ENCODE assay signal across 9 cellular contexts in the genomic region with DNA sequence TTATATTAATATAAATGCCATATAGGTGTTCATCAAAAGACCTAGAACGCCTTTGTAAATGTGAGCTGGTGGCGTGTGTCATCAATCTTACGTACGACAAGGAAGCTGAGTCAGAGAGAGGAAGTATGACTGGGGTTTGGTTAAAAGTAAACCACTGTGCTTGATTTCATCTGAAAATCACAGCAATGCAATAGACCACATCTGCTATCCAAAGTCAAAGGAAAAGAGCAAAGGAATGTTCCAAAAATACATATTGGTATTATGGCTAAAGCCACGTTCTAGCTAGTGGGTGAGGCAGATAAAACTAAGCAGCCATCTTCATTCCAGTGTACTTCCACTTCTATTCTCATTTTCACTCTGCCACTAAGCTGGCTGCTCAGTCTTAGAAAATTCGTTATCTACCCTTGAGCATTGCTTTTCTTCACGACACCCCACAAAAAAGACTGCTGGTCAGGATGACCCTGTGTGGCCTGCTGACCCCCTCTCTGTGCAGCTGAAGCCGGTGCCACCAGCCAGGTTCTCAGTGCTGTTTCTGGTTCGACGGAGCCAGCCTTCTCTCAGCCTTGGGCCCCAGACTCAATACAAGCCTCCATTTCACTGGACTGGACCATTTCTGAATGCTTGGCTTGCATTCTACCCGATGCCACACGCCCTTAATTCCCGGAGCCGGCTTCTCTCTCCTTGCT.
DNase-seq lines count a peak whose midpoint lies in the region; FAIRE-seq and TF ChIP-seq lines count a peak whose summit lies in the region.
"Had no signal": no experiment of that assay in that cellular context is flagged by ENCODE, and none has a peak within 500 bp of the region (broad histone marks: within the 10 kb centered on the region; RNA-seq: fewer than 3 reads in every experiment).

No MANE protein-coding gene starts in this region.

- TF ChIP-seq CTCF in fibroblast of pulmonary artery (IDR thresholded peaks at IDR 0.05; ENCODE audit: low read length, missing control alignments), result no peak

- DNase-seq in stimulated activated CD4-positive, alpha-beta T cell treated with anti-CD3 and anti-CD28 coated beads, Interleukin-2, amount 100 ng/mL, for 4 hours (ENCODE audit: low read depth), result peak; percentile 27
- DNase-seq in stimulated activated CD4-positive, alpha-beta T cell treated with anti-CD3 and anti-CD28 coated beads, Interleukin-2, amount 100 ng/mL, for 24 hours, result no peak
- peak; percentile 63 to 85 for DNase-seq in SW 1271 (lab: John Stamatoyannopoulos, UW)
- peak; percentile 89 for DNase-seq in fibroblast of pulmonary artery (ENCODE audit: low read depth)
- DNase-seq in urothelium cell line (ENCODE audit: low spot score), result peak; percentile 59
- DNase-seq in activated naive CD4-positive, alpha-beta T cell (lab: John Stamatoyannopoulos, UW), result no peak
- DNase-seq in NCI-H2171 treated with DMSO at 0.1 percent for 48 hours (lab: John Stamatoyannopoulos, UW), result no peak
- DNase-seq in activated gamma-delta T cell treated with Interleukin-2 at 50 U/mL for 16 hours, result no peak
- DNase-seq: left cardiac atrium had no signal

- no peak overlapping the region for H3K4me3 ChIP-seq in fibroblast of pulmonary artery (replicated peaks; ENCODE audit: low read depth, low read length)

- no peak for FAIRE-seq in urothelium cell line (lab: Jason Lieb, UNC)

Comparison
In these comparisons a context has a peak if more than half of its experiments do, and no peak if none do; other contexts are left out.
1. DNase-seq: peak in stimulated activated CD4-positive, alpha-beta T cell treated with anti-CD3 and anti-CD28 coated beads, Interleukin-2, amount 100 ng/mL, for 4 hours (single experiment), SW 1271 (2 of 2), fibroblast of pulmonary artery (single experiment) and urothelium cell line (single experiment); none in stimulated activated CD4-positive, alpha-beta T cell treated with anti-CD3 and anti-CD28 coated beads, Interleukin-2, amount 100 ng/mL, for 24 hours (0 of 2), activated naive CD4-positive, alpha-beta T cell (0 of 4), NCI-H2171 treated with DMSO at 0.1 percent for 48 hours (single experiment) and activated gamma-delta T cell treated with Interleukin-2 at 50 U/mL for 16 hours (single experiment).